In the genomic region with DNA sequence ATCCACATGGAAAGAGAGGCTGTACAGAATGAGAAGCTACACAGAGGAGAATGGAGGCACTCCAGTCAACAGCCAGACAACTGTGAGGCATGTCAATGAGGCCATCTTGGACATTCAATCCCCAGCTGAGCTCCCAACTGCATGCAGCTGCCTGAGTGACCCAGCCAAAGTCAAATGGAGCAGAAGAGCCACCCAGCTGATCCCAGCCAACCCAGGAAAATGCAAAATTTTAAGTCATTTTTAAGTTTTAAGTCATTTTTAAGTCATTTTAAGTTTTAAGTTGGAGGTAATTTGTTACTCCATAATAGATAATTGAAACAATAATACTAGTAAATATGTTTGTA, we compare ENCODE assay signal across 20 cellular contexts.
A peak's percentile ranks its signal among the peaks of the same experiment; 100 is the strongest.
DNase-seq lines count a peak whose midpoint lies in the region; ATAC-seq and TF ChIP-seq lines count a peak whose summit lies in the region.
"Had no signal": no experiment of that assay in that cellular context is flagged by ENCODE, and none has a peak within 500 bp of the region (broad histone marks: within the 10 kb centered on the region; RNA-seq: fewer than 3 reads in every experiment).

No MANE protein-coding gene starts in this region.

- peak overlapping the region; percentile 68 for H3K27ac Mint-ChIP-seq in activated CD8-positive, alpha-beta memory T cell treated with anti-CD3 and anti-CD28 coated beads, Interleukin-2, amount 10 ng/mL, durations not matched to agents 7 days and 5 days
- H3K27ac Mint-ChIP-seq in mesothelial cell of epicardium: no peak overlapping the region

- TF ChIP-seq CTCF in RWPE1 (conservative IDR thresholded peaks at IDR 0.05; ENCODE audit: low read depth) (no peak), tibial artery (IDR thresholded peaks at IDR 0.05) (no peak), BE2C (IDR thresholded peaks at IDR 0.05; ENCODE audit: low read depth, low read length) (no peak), mesothelial cell of epicardium (IDR thresholded peaks at IDR 0.05; ENCODE audit: unreplicated experiment) (no peak)

- H3K4me3 ChIP-seq in tibial artery (no peak overlapping the region), BE2C (ENCODE audit: low read depth, low read length) (no peak overlapping the region)
- H3K4me3 ChIP-seq: adrenal gland, ovary, testis had no signal

- intact Hi-C loops in tibial artery (cut with DNase I; ENCODE audit: low total_unique reads): no loop called here

- H3K4me1 ChIP-seq in tibial artery (peaks cover 0 to 49% (median 12%) of the 10 kb centered on the region in 4 donors), BE2C (0 out of 2 replicates have a peak, but pooled peaks cover 2% of the 10 kb centered on the region)

- H3K27me3 ChIP-seq in tibial artery: no peaks in the 10 kb centered on the region
- H3K27me3 ChIP-seq in BE2C: no peaks in the 10 kb centered on the region
- H3K27me3 ChIP-seq: adrenal gland, ovary, testis had no signal

- peaks cover 31% of the 10 kb centered on the region for H3K36me3 Mint-ChIP-seq in activated CD8-positive, alpha-beta memory T cell treated with anti-CD3 and anti-CD28 coated beads, Interleukin-2, amount 10 ng/mL, durations not matched to agents 7 days and 5 days
- peaks cover 24% of the 10 kb centered on the region for H3K36me3 Mint-ChIP-seq in mesothelial cell of epicardium

- DNase-seq in activated CD8-positive, alpha-beta memory T cell treated with anti-CD3 and anti-CD28 coated beads, Interleukin-2, amount 10 ng/mL, durations not matched to agents 7 days and 5 days: no peak
- DNase-seq in activated CD8-positive, alpha-beta memory T cell treated with anti-CD3 and anti-CD28 coated beads, Interleukin-2, amount 50 U/mL, for 48 hours: no peak
- DNase-seq in RWPE1 (ENCODE audit: low spot score) (no peak), epithelial cell of prostate (ENCODE audit: low read depth, low spot score) (no peak), tibial artery (no peak), BE2C (no peak), NCI-H2196 (lab: John Stamatoyannopoulos, UW; ENCODE audit: unreplicated experiment) (no peak), mesothelial cell of epicardium (ENCODE audit: low spot score in 2 of 2, unreplicated experiment in 2 of 2) (no peak)
- DNase-seq: 8988T; adrenal gland; cerebellar nuclear complex; left cardiac atrium; NCI-H1417 treated with DMSO at 0.1 percent for 48 hours; ovary; SHP77 treated with DMSO at 0.1 percent for 48 hours; stimulated activated CD4-positive, alpha-beta T cell treated with anti-CD3 and anti-CD28 coated beads, Interleukin-4, amount 100 ng/mL, for 1 hour; stimulated activated CD8-positive, alpha-beta memory T cell treated with anti-CD3 and anti-CD28 coated beads, Interleukin-4, amount 100 ng/mL, for 48 hours; T1000; testis had no signal

- POLR2A ChIA-PET in RWPE1 (lab: Yijun Ruan, JAX; ENCODE audit: low non-redundant PET): no interaction called here

- H3K4me1 Mint-ChIP-seq in activated CD8-positive, alpha-beta memory T cell treated with anti-CD3 and anti-CD28 coated beads, Interleukin-2, amount 10 ng/mL, durations not matched to agents 7 days and 5 days: peaks cover 54% of the 10 kb centered on the region
- H3K4me1 Mint-ChIP-seq in mesothelial cell of epicardium: peaks cover 32% of the 10 kb centered on the region

- no peaks in the 10 kb centered on the region for H3K9me3 Mint-ChIP-seq in activated CD8-positive, alpha-beta memory T cell treated with anti-CD3 and anti-CD28 coated beads, Interleukin-2, amount 10 ng/mL, durations not matched to agents 7 days and 5 days (ENCODE audit: low read depth)
- H3K9me3 Mint-ChIP-seq in mesothelial cell of epicardium: peaks cover 4% of the 10 kb centered on the region

- H3K27ac ChIP-seq in RWPE1 (peak overlapping the region; percentile 44; the same call in 1 of the 2 replicates), epithelial cell of prostate (peak overlapping the region; percentile 32), tibial artery (peak overlapping the region; percentile 65 to 66)
- H3K27ac ChIP-seq: C4-2B, testis had no signal

- H3K9me3 ChIP-seq in tibial artery (peaks cover 0 to 5% (median 0%) of the 10 kb centered on the region in 3 donors), BE2C (no peaks in the 10 kb centered on the region)
- H3K9me3 ChIP-seq: adrenal gland, ovary, testis had no signal

- ATAC-seq in activated CD8-positive, alpha-beta memory T cell treated with anti-CD3 and anti-CD28 coated beads, Interleukin-2, amount 10 ng/mL, durations not matched to agents 7 days and 5 days: no peak
- ATAC-seq: left cardiac atrium had no signal

- CTCF ChIA-PET in activated CD8-positive, alpha-beta memory T cell treated with anti-CD3 and anti-CD28 coated beads, Interleukin-2, amount 10 ng/mL, durations not matched to agents 7 days and 5 days (lab: Charles Lee): interaction anchor here (0.8 to 4.0 kb wide), 17 partner anchors 10 to 160 kb away, joined by 3 to 33 read pairs (median 4); partner anchors contain the start of gene RBMS1
- CTCF ChIA-PET in RWPE1 (lab: Yijun Ruan, JAX): interaction anchor here (0.8 to 2.5 kb wide), 5 partner anchors 12 to 540 kb away, joined by 3 to 12 read pairs (median 3); no protein-coding TSS in a partner anchor

- H3K4me3 Mint-ChIP-seq in activated CD8-positive, alpha-beta memory T cell treated with anti-CD3 and anti-CD28 coated beads, Interleukin-2, amount 10 ng/mL, durations not matched to agents 7 days and 5 days: no peak overlapping the region
- no peak overlapping the region for H3K4me3 Mint-ChIP-seq in mesothelial cell of epicardium

- H3K27me3 Mint-ChIP-seq in activated CD8-positive, alpha-beta memory T cell treated with anti-CD3 and anti-CD28 coated beads, Interleukin-2, amount 10 ng/mL, durations not matched to agents 7 days and 5 days: no peaks in the 10 kb centered on the region
- no peaks in the 10 kb centered on the region for H3K27me3 Mint-ChIP-seq in mesothelial cell of epicardium (ENCODE audit: low read depth)

- H3K36me3 ChIP-seq in tibial artery (peaks cover 0 to 6% (median 0%) of the 10 kb centered on the region in 3 donors), BE2C (0 out of 2 replicates have a peak, but pooled peaks cover 2% of the 10 kb centered on the region)
- H3K36me3 ChIP-seq: adrenal gland, ovary had no signal
